In genomic region chr20:58555078-58555765, GRCh38 we compare ENCODE assay signal across 13 cellular contexts. TPM values are rescaled to one million over a fixed set of nuclear protein-coding genes. Genes with fewer than 3 reads are reported as not detected.
DNase-seq lines count a peak whose midpoint lies in the region; ATAC-seq and TF ChIP-seq lines count a peak whose summit lies in the region.
"Had no signal": no experiment of that assay in that cellular context is flagged by ENCODE, and none has a peak within 500 bp of the region (broad histone marks: within the 10 kb centered on the region; RNA-seq: fewer than 3 reads in every experiment).

No MANE protein-coding gene starts in this region.

- H3K27ac Mint-ChIP-seq in CD14-positive monocyte = no peak overlapping the region
- no peak overlapping the region for H3K27ac Mint-ChIP-seq in activated T-helper 1 cell treated with anti-CD3 and anti-CD28 coated beads, Interleukin-12 subunit alpha, Interleukin-12 subunit beta, Interleukin-2, Interleukin-4 antibody, amounts not matched to agents 30 ng/mL and 10 ng/mL and 1 ng/mL, durations not matched to agents 14 hours and 24 hours and 36 hours

- intact Hi-C loops in CD14-positive monocyte (cut with micrococcal nuclease) = no loop called here
- intact Hi-C loops in activated T-helper 1 cell treated with anti-CD3 and anti-CD28 coated beads, Interleukin-12 subunit alpha, Interleukin-12 subunit beta, Interleukin-2, Interleukin-4 antibody, amounts not matched to agents 30 ng/mL and 10 ng/mL and 1 ng/mL, durations not matched to agents 14 hours and 24 hours and 36 hours (cut with micrococcal nuclease) = no loop called here

- peak; percentile 82 for DNase-seq in GM04504 (ENCODE audit: low read depth)
- DNase-seq in RWPE1 (ENCODE audit: low spot score) = peak; percentile 98
- peak; percentile 39 for DNase-seq in retinal pigment epithelial cell (ENCODE audit: low read depth)
- no peak for DNase-seq in ecto neural progenitor cell (ENCODE audit: low spot score)
- DNase-seq in CD14-positive monocyte (ENCODE audit: low spot score) = no peak
- no peak for DNase-seq in activated T-helper 1 cell treated with anti-CD3 and anti-CD28 coated beads, Interleukin-12 subunit alpha, Interleukin-12 subunit beta, Interleukin-2, Interleukin-4 antibody, amounts not matched to agents 30 ng/mL and 10 ng/mL and 1 ng/mL, durations not matched to agents 14 hours and 24 hours and 36 hours (ENCODE audit: low spot score)
- DNase-seq: mesendoderm, psoas muscle had no signal

- H3K36me3 Mint-ChIP-seq in CD14-positive monocyte = no peaks in the 10 kb centered on the region
- no peaks in the 10 kb centered on the region for H3K36me3 Mint-ChIP-seq in activated T-helper 1 cell treated with anti-CD3 and anti-CD28 coated beads, Interleukin-12 subunit alpha, Interleukin-12 subunit beta, Interleukin-2, Interleukin-4 antibody, amounts not matched to agents 30 ng/mL and 10 ng/mL and 1 ng/mL, durations not matched to agents 14 hours and 24 hours and 36 hours (ENCODE audit: low read depth)

- H3K27ac ChIP-seq in RWPE1 = no peak overlapping the region
- H3K27ac ChIP-seq: cardiac muscle cell, psoas muscle, tibial nerve had no signal

- no peaks in the 10 kb centered on the region for H3K4me1 Mint-ChIP-seq in CD14-positive monocyte
- no peaks in the 10 kb centered on the region for H3K4me1 Mint-ChIP-seq in activated T-helper 1 cell treated with anti-CD3 and anti-CD28 coated beads, Interleukin-12 subunit alpha, Interleukin-12 subunit beta, Interleukin-2, Interleukin-4 antibody, amounts not matched to agents 30 ng/mL and 10 ng/mL and 1 ng/mL, durations not matched to agents 14 hours and 24 hours and 36 hours (ENCODE audit: low read depth)

- CTCF ChIA-PET in RWPE1 (lab: Yijun Ruan, JAX) = interaction anchor here (0.6 to 1.1 kb wide), 3 partner anchors 11 to 900 kb away, joined by 3 to 5 read pairs (median 3); no protein-coding TSS in a partner anchor

- H3K9me3 Mint-ChIP-seq in CD14-positive monocyte = peaks cover 0 to 2% (median 0%) of the 10 kb centered on the region in 7 donors
- no peaks in the 10 kb centered on the region for H3K9me3 Mint-ChIP-seq in activated T-helper 1 cell treated with anti-CD3 and anti-CD28 coated beads, Interleukin-12 subunit alpha, Interleukin-12 subunit beta, Interleukin-2, Interleukin-4 antibody, amounts not matched to agents 30 ng/mL and 10 ng/mL and 1 ng/mL, durations not matched to agents 14 hours and 24 hours and 36 hours

- ATAC-seq in esophagus mucosa (peak; percentile 42), GM21390 (IDR thresholded peaks at IDR 0.05; ENCODE audit: unreplicated experiment) (no peak)
- ATAC-seq: psoas muscle had no signal

- H3K4me3 ChIP-seq in retinal pigment epithelial cell (ENCODE audit: low read length) = no peak overlapping the region
- H3K4me3 ChIP-seq: cardiac muscle cell, psoas muscle, tibial nerve had no signal

- POLR2A ChIA-PET in RWPE1 (lab: Yijun Ruan, JAX; ENCODE audit: low non-redundant PET) = no interaction called here

- TF ChIP-seq CTCF in RWPE1 (conservative IDR thresholded peaks at IDR 0.05; ENCODE audit: low read depth) = no peak
- no peak for TF ChIP-seq CTCF in retinal pigment epithelial cell (conservative IDR thresholded peaks at IDR 0.05; ENCODE audit: low read depth, low read length)
- no peak for TF ChIP-seq CTCF in CD14-positive monocyte (IDR thresholded peaks at IDR 0.05)

- H3K27me3 Mint-ChIP-seq in CD14-positive monocyte (ENCODE audit: low read depth in 3 of 3) = peaks cover 13 to 14% (median 13%) of the 10 kb centered on the region in 3 donors
- H3K27me3 Mint-ChIP-seq in activated T-helper 1 cell treated with anti-CD3 and anti-CD28 coated beads, Interleukin-12 subunit alpha, Interleukin-12 subunit beta, Interleukin-2, Interleukin-4 antibody, amounts not matched to agents 30 ng/mL and 10 ng/mL and 1 ng/mL, durations not matched to agents 14 hours and 24 hours and 36 hours (ENCODE audit: insufficient read depth) = peaks cover 10% of the 10 kb centered on the region

- H3K4me3 Mint-ChIP-seq in CD14-positive monocyte = no peak overlapping the region
- no peak overlapping the region for H3K4me3 Mint-ChIP-seq in activated T-helper 1 cell treated with anti-CD3 and anti-CD28 coated beads, Interleukin-12 subunit alpha, Interleukin-12 subunit beta, Interleukin-2, Interleukin-4 antibody, amounts not matched to agents 30 ng/mL and 10 ng/mL and 1 ng/mL, durations not matched to agents 14 hours and 24 hours and 36 hours

RNA-seq across cellular contexts. Expression of gene APCDD1L, which starts 40.0 kb away (rescaled TPM):
- 0.16 TPM for total RNA-seq in esophagus mucosa
- polyA plus RNA-seq in CD14-positive monocyte = not detected
- total RNA-seq in activated T-helper 1 cell treated with anti-CD3 and anti-CD28 coated beads, Interleukin-12 subunit alpha, Interleukin-12 subunit beta, Interleukin-2, Interleukin-4 antibody, amounts not matched to agents 30 ng/mL and 10 ng/mL and 1 ng/mL, durations not matched to agents 14 hours and 24 hours and 36 hours = not detected in 2 replicates
- total RNA-seq: OCI-LY7 had no signal

Comparison
In these comparisons a context has a peak if more than half of its experiments do, and no peak if none do; other contexts are left out.
1. DNase-seq: peak in GM04504 (single experiment), RWPE1 (single experiment) and retinal pigment epithelial cell (single experiment); none in ecto neural progenitor cell (single experiment), CD14-positive monocyte (single experiment) and activated T-helper 1 cell treated with anti-CD3 and anti-CD28 coated beads, Interleukin-12 subunit alpha, Interleukin-12 subunit beta, Interleukin-2, Interleukin-4 antibody, amounts not matched to agents 30 ng/mL and 10 ng/mL and 1 ng/mL, durations not matched to agents 14 hours and 24 hours and 36 hours (single experiment).